ENCODE assay signal across 25 cellular contexts in genomic region chr1:181985281-181985680, GRCh38.
"Had no signal": no experiment of that assay in that cellular context is flagged by ENCODE, and none has a peak within 500 bp of the region (broad histone marks: within the 10 kb centered on the region; RNA-seq: fewer than 3 reads in every experiment).

No MANE protein-coding gene starts in this region.

- H3K27ac ChIP-seq: left lung, lower lobe of right lung, pancreas, prostate gland, skin epidermis, testis, transverse colon, upper lobe of left lung, vagina had no signal

- DNase-seq: immature natural killer cell; kidney; left colon; left lung; lower lobe of right lung; mammary epithelial cell; mesenchymal stem cell; naive thymus-derived CD8-positive, alpha-beta T cell; nucleus accumbens; pancreas; posterior cingulate gyrus; retina; right cardiac atrium; stimulated activated CD4-positive, alpha-beta T cell treated with anti-CD3 and anti-CD28 coated beads, Interleukin-12 subunit alpha, Interleukin-12 subunit beta, amount 100 ng/mL, for 4 hours; stimulated activated CD4-positive, alpha-beta T cell treated with anti-CD3 and anti-CD28 coated beads, Interleukin-15, amount 100 ng/mL, for 24 hours; stimulated activated CD4-positive, alpha-beta T cell treated with anti-CD3 and anti-CD28 coated beads, Interleukin-2, amount 100 ng/mL, for 24 hours; stimulated activated CD4-positive, alpha-beta T cell treated with anti-CD3 and anti-CD28 coated beads, Interleukin-4, amount 100 ng/mL, for 1 hour; stimulated activated naive B cell treated with anti-CD40 and anti-IgM and Interleukin-4, amounts not matched to agents 10 μg/mL and 1 μg/mL and 100 μg/mL, for 72 hours; testis; thyroid gland; transverse colon; upper lobe of left lung had no signal
